8 cellular contexts compared by ENCODE assay signal in genomic region chr17:78112508-78113471, GRCh38. TPM values are rescaled to one million over a fixed set of nuclear protein-coding genes. Genes with fewer than 3 reads are reported as not detected.
DNase-seq lines count a peak whose midpoint lies in the region; ATAC-seq and TF ChIP-seq lines count a peak whose summit lies in the region.

No MANE protein-coding gene starts in this region.

- H3K27me3 Mint-ChIP-seq in naive thymus-derived CD8-positive, alpha-beta T cell, result no peaks in the 10 kb centered on the region

- H3K4me3 Mint-ChIP-seq in naive thymus-derived CD8-positive, alpha-beta T cell, result peak overlapping the region in 9 of 10 donors; percentile 21 to 82 (median 64)

- H3K4me1 ChIP-seq in HEK293 (ENCODE audit: control insufficient read depth, insufficient read depth, low read length), result no peaks in the 10 kb centered on the region

- H3K27ac ChIP-seq in HEK293 (ENCODE audit: extremely low read depth, low read depth, low read length) (no peak overlapping the region), temporal lobe (ENCODE audit: low read depth, low read length) (peak overlapping the region; percentile 100)

- H3K36me3 ChIP-seq in HEK293 (ENCODE audit: control insufficient read depth in 2 of 2, insufficient read depth in 1 of 2, low read length in 2 of 2), result no peaks in the 10 kb centered on the region

- H3K9me3 Mint-ChIP-seq in naive thymus-derived CD8-positive, alpha-beta T cell, result no peaks in the 10 kb centered on the region

- POLR2A ChIA-PET in HEK293 (lab: Yijun Ruan, JAX), result interaction anchor here (1.2 kb wide), 1 partner anchor 74 kb away, joined by 3 read pairs; no protein-coding TSS in a partner anchor
- POLR2A ChIA-PET in naive thymus-derived CD8-positive, alpha-beta T cell (lab: Charles Lee), result interaction anchor here (0.5 to 15.9 kb wide), 7 partner anchors 22 to 612 kb away, joined by 3 to 615 read pairs (median 4); partner anchors contain the start of genes AFMID, C17orf99, TK1 and TMC6

- no peaks in the 10 kb centered on the region for H3K9me3 ChIP-seq in HEK293 (ENCODE audit: control insufficient read depth, insufficient read depth, low read depth, low read length)

- DNase-seq in DMS153 (lab: John Stamatoyannopoulos, UW), result peak; percentile 34
- DNase-seq in NOMO-1 (lab: John Stamatoyannopoulos, UW; ENCODE audit: unreplicated experiment in 2 of 2), result peak; percentile 15 to 68
- peak; percentile 73 for DNase-seq in activated T-cell treated with anti-CD3 and anti-CD28 coated beads for 4 hours
- DNase-seq in epithelial cell of proximal tubule (ENCODE audit: low read depth), result no peak
- DNase-seq in naive thymus-derived CD8-positive, alpha-beta T cell, result peak; percentile 51 to 86 (median 77)

- ATAC-seq in naive thymus-derived CD8-positive, alpha-beta T cell, result peak; percentile 62 to 67
- no peak for ATAC-seq in HG03196 (IDR thresholded peaks at IDR 0.05; ENCODE audit: unreplicated experiment)

- peaks cover 0 to 77% (median 20%) of the 10 kb centered on the region in 3 donors for H3K36me3 Mint-ChIP-seq in naive thymus-derived CD8-positive, alpha-beta T cell

- CTCF ChIA-PET in HEK293 (lab: Yijun Ruan, JAX), result interaction anchor here (0.6 to 5.3 kb wide), 21 partner anchors 10 to 743 kb away, joined by 3 to 53 read pairs (median 6); partner anchors contain the start of genes AFMID, TK1 and TMC6

- TF ChIP-seq CTCF in HEK293 (tag by site-specific recombination; IDR thresholded peaks at IDR 0.05) (peak; percentile 96), epithelial cell of proximal tubule (conservative IDR thresholded peaks at IDR 0.05; ENCODE audit: low read depth, low read length) (peak; percentile 92)

- peak overlapping the region; percentile 67 to 99 (median 92) for H3K27ac Mint-ChIP-seq in naive thymus-derived CD8-positive, alpha-beta T cell

- no peak overlapping the region for H3K4me3 ChIP-seq in HEK293 (ENCODE audit: low read depth, low read length)
- no peak overlapping the region for H3K4me3 ChIP-seq in epithelial cell of proximal tubule (ENCODE audit: low read depth, low read length)

- peaks cover 34 to 64% (median 52%) of the 10 kb centered on the region in 4 donors for H3K4me1 Mint-ChIP-seq in naive thymus-derived CD8-positive, alpha-beta T cell

TF ChIP-seq in HEK293, 187 proteins besides CTCF, POLR2A, EP300 and RAD21 (continues in another document):
- TF ChIP-seq ZNF311 (tag by site-specific recombination; IDR thresholded peaks at IDR 0.05; ENCODE audit: borderline replicate concordance) (no peak), ZEB2 (tag by site-specific recombination; IDR thresholded peaks at IDR 0.05) (peak; percentile 55; the same call in 1 of the 2 replicates), GLI2 (tag by site-specific recombination; IDR thresholded peaks at IDR 0.05; ENCODE audit: borderline replicate concordance, low read depth) (no peak), PATZ1 (tag by site-specific recombination; IDR thresholded peaks at IDR 0.05) (peak; percentile 21; the same call in 1 of the 2 replicates), ZIC2 (tag by site-specific recombination; IDR thresholded peaks at IDR 0.05) (peak; percentile 38), ZBTB7A (tag by site-specific recombination; IDR thresholded peaks at IDR 0.05; ENCODE audit: low read depth) (0 out of 2 replicates have a peak, but pooled peaks have one; percentile 32), HOXC10 (CRISPR knock-in tag; IDR thresholded peaks at IDR 0.05) (0 out of 2 replicates have a peak, but pooled peaks have one; percentile 33), ZSCAN5A (tag by site-specific recombination; IDR thresholded peaks at IDR 0.05) (no peak), ZNF248 (tag by site-specific recombination; IDR thresholded peaks at IDR 0.05) (no peak), ZNF488 (tag by site-specific recombination; IDR thresholded peaks at IDR 0.05) (no peak), PBX3 (CRISPR knock-in tag; IDR thresholded peaks at IDR 0.05) (peak; percentile 69; the same call in 1 of the 2 replicates), ZBTB17 (tag by site-specific recombination; IDR thresholded peaks at IDR 0.05) (0 out of 2 replicates have a peak, but pooled peaks have one; percentile 25), ZNF654 (tag by site-specific recombination; IDR thresholded peaks at IDR 0.05; ENCODE audit: low read depth) (peak; percentile 86), GLIS1 (tag by site-specific recombination; IDR thresholded peaks at IDR 0.05) (peak; percentile 34), KLF1 (tag by site-specific recombination; IDR thresholded peaks at IDR 0.05) (peak; percentile 70), ZNF623 (tag by site-specific recombination; IDR thresholded peaks at IDR 0.05) (peak; percentile 34; the same call in 1 of the 2 replicates), ZFP69B (tag by site-specific recombination; IDR thresholded peaks at IDR 0.05) (peak; percentile 52; the same call in 1 of the 2 replicates), ZNF2 (tag by site-specific recombination; IDR thresholded peaks at IDR 0.05) (peak; percentile 72; the same call in 1 of the 2 replicates), KLF17 (tag by site-specific recombination; IDR thresholded peaks at IDR 0.05) (peak; percentile 42; the same call in 1 of the 2 replicates), ZSCAN30 (tag by site-specific recombination; IDR thresholded peaks at IDR 0.05) (peak; percentile 59)

RNA-seq across cellular contexts. Expression of gene TMC6, which starts 15.8 kb away (rescaled TPM):
- total RNA-seq in epithelial cell of proximal tubule (38.4 and 52.1 TPM in 2 replicates), temporal lobe (2.0 TPM)
- 100 to 1,000 TPM; 809 to 819 TPM for total RNA-seq in naive thymus-derived CD8-positive, alpha-beta T cell
- polyA plus RNA-seq in naive thymus-derived CD8-positive, alpha-beta T cell, result 100 to 1,000 TPM; 186 to 253 (median 209) TPM

RNA-seq across cellular contexts. Expression of gene TMC8, which starts 17.8 kb away (rescaled TPM):
- total RNA-seq in epithelial cell of proximal tubule (1.2 TPM in 2 replicates), temporal lobe (0.49 TPM)
- total RNA-seq in naive thymus-derived CD8-positive, alpha-beta T cell, result 100 to 1,000 TPM; 367 to 370 TPM
- polyA plus RNA-seq in naive thymus-derived CD8-positive, alpha-beta T cell, result 100 to 1,000 TPM in 1 of 3 donors, 10 to 100 TPM in 2; 62.5 to 141 (median 72.9) TPM

RNA-seq across cellular contexts. Expression of gene C17orf99, which starts 33.4 kb away (rescaled TPM):
- total RNA-seq in epithelial cell of proximal tubule, result not detected in 2 replicates
- total RNA-seq in naive thymus-derived CD8-positive, alpha-beta T cell, result under 1 TPM in 1 of 2 experiments, not detected in 1; 0.60 TPM
- not detected for polyA plus RNA-seq in naive thymus-derived CD8-positive, alpha-beta T cell
- total RNA-seq in temporal lobe, result not detected

RNA-seq across cellular contexts. Expression of gene SYNGR2, which starts 55.6 kb away (rescaled TPM):
- total RNA-seq in epithelial cell of proximal tubule, result 66.7 and 137 TPM in 2 replicates
- 10 to 100 TPM; 58.1 to 66.6 TPM for total RNA-seq in naive thymus-derived CD8-positive, alpha-beta T cell
- polyA plus RNA-seq in naive thymus-derived CD8-positive, alpha-beta T cell, result 100 to 1,000 TPM in 1 of 3 donors, 10 to 100 TPM in 2; 88.4 to 108 (median 92.1) TPM
- total RNA-seq in temporal lobe, result 3.0 TPM

Comparison
In these comparisons a context has a peak if more than half of its experiments do, and no peak if none do; other contexts are left out.
1. RNA of gene TMC6, which starts 15.8 kb away (total RNA-seq): 809 to 819 TPM in naive thymus-derived CD8-positive, alpha-beta T cell and 38.4 to 52.1 TPM in epithelial cell of proximal tubule; 2.0 TPM in temporal lobe (single experiment); every median in the first group is over 10 times any median in the second.
2. RNA of gene TMC8, which starts 17.8 kb away (total RNA-seq): 367 to 370 TPM in naive thymus-derived CD8-positive, alpha-beta T cell; 1.2 TPM in epithelial cell of proximal tubule and 0.49 TPM in temporal lobe (single experiment); every median in the first group is over 100 times any median in the second.